ENCODE assay signal across 1 cellular context in the genomic region with DNA sequence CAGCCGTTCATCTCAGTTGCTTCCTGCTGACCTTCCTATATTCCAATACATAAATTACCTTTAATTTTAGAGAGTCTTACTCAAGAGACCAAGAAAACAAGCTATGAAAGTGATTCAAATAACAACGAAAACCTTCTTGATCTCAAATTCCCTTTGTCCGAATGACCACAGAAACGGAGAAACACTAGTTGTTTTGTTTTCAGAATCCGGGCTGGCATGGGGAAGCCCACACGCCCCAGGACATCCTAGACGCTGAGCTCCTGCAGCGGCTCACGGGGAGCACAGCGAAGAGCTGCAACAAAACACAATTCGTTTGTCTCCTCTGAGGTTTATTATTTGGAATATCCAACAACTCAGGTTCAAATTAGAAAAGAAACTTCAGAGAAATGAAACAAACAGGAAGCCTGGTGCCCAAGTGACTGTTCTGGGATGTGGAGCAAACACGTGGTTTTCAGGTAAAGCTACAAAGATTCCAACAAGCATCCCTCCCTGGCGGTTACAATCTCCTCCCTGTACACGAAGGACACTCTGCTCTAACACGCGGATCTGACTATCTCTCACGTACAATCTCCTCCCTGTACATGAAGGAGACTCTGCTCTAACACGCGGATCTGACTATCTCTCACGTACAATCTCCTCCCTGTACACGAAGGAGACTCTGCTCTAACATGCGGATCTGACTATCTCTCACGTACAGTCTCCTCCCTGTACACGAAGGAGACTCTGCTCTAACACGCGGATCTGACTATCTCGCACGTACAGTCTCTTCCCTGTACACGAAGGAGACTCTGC.
TF ChIP-seq lines count a peak whose summit lies in the region.

No MANE protein-coding gene starts in this region.

TF ChIP-seq in K562, 482 proteins besides CTCF, POLR2A, EP300 and RAD21 (continued from another document and continues in another):
- TF ChIP-seq, protein P1, sequence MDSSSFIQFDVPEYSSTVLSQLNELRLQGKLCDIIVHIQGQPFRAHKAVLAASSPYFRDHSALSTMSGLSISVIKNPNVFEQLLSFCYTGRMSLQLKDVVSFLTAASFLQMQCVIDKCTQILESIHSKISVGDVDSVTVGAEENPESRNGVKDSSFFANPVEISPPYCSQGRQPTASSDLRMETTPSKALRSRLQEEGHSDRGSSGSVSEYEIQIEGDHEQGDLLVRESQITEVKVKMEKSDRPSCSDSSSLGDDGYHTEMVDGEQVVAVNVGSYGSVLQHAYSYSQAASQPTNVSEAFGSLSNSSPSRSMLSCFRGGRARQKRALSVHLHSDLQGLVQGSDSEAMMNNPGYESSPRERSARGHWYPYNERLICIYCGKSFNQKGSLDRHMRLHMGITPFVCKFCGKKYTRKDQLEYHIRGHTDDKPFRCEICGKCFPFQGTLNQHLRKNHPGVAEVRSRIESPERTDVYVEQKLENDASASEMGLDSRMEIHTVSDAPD (CRISPR knock-in tag; IDR thresholded peaks at IDR 0.05) = no peak
- TF ChIP-seq GATAD2B (IDR thresholded peaks at IDR 0.05; ENCODE audit: borderline replicate concordance) = no peak
- no peak for TF ChIP-seq RBM14 (IDR thresholded peaks at IDR 0.05; ENCODE audit: borderline replicate concordance, insufficient read depth, low read depth, low read length)
- no peak for TF ChIP-seq PHF21A (IDR thresholded peaks at IDR 0.05; ENCODE audit: borderline replicate concordance, low read depth)
- no peak for TF ChIP-seq YBX1 (IDR thresholded peaks at IDR 0.05)
- TF ChIP-seq ZNF589 (CRISPR knock-in tag; IDR thresholded peaks at IDR 0.05; ENCODE audit: low read depth) = 0 out of 2 replicates have a peak, but pooled peaks have one; percentile 3
- peak; percentile 38; the same call in 1 of the 2 replicates for TF ChIP-seq L3MBTL2 (IDR thresholded peaks at IDR 0.05)
- TF ChIP-seq FOXA1 (IDR thresholded peaks at IDR 0.05; ENCODE audit: borderline replicate concordance) = no peak
- TF ChIP-seq, protein P2, sequence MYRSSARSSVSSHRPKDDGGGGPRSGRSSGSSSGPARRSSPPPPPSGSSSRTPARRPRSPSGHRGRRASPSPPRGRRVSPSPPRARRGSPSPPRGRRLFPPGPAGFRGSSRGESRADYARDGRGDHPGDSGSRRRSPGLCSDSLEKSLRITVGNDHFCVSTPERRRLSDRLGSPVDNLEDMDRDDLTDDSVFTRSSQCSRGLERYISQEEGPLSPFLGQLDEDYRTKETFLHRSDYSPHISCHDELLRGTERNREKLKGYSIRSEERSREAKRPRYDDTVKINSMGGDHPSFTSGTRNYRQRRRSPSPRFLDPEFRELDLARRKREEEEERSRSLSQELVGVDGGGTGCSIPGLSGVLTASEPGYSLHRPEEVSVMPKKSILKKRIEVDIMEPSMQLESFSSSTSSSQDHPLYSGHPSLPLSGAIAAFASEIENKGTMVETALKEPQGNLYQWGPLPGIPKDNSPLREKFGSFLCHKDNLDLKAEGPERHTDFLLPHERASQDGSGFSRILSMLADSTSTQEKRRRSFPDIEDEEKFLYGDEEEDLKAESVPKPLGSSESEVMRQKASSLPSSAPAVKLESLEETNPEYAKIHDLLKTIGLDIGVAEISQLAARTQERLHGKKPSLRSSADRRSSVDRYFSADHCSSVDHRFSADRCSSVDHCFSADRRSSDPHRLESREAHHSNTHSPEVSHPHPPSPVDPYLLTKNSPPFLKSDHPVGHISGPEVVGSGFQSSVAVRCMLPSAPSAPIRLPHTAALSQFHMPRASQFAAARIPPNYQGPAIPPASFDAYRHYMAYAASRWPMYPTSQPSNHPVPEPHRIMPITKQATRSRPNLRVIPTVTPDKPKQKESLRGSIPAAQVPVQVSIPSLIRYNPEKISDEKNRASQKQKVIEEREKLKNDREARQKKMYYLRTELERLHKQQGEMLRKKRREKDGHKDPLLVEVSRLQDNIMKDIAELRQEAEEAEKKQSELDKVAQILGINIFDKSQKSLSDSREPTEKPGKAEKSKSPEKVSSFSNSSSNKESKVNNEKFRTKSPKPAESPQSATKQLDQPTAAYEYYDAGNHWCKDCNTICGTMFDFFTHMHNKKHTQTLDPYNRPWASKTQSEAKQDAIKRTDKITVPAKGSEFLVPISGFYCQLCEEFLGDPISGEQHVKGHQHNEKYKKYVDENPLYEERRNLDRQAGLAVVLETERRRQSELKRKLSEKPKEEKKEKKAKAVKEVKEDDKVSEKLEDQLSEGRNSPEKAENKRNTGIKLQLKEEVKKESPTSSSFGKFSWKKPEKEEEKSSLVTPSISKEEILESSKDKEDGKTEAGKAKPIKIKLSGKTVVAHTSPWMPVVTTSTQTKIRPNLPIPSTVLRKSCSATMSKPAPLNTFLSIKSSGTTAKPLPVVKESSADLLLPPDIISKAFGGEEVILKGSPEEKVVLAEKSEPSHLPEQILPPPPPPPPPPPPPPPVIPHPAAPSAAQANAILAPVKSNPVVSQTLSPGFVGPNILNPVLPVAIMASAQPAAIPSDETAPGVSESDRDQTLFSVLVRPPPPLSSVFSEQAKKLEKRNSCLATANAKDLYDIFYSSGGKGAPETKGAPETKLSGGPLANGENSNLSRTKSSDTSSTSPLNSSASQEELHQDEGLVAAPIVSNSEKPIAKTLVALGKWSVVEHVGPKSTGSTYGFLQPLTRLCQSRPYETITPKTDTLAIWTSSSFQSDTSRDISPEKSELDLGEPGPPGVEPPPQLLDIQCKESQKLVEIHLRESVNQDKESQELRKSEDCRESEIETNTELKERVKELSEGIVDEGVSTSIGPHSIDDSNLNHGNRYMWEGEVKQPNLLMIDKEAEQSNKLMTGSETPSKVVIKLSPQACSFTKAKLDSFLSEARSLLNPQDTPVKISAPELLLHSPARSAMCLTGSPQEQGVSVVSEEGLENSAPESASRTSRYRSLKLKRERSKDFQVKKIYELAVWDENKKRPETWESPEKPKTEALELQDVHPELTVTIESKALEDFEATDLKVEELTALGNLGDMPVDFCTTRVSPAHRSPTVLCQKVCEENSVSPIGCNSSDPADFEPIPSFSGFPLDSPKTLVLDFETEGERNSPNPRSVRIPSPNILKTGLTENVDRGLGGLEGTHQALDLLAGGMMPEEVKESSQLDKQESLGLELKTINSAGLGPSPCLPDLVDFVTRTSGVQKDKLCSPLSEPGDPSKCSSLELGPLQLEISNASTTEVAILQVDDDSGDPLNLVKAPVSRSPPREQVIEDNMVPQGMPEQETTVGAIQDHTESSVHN (IDR thresholded peaks at IDR 0.05; ENCODE audit: borderline replicate concordance in 1 of 2, low read depth in 1 of 2) = no peak
- no peak for TF ChIP-seq SMARCA4 (IDR thresholded peaks at IDR 0.05)
- TF ChIP-seq ZNF584 (CRISPR knock-in tag; IDR thresholded peaks at IDR 0.05; ENCODE audit: low read depth) = no peak
- TF ChIP-seq, protein P3, sequence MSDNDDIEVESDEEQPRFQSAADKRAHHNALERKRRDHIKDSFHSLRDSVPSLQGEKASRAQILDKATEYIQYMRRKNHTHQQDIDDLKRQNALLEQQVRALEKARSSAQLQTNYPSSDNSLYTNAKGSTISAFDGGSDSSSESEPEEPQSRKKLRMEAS (CRISPR knock-in tag; IDR thresholded peaks at IDR 0.05) = peak; percentile 77
- TF ChIP-seq, protein P4, sequence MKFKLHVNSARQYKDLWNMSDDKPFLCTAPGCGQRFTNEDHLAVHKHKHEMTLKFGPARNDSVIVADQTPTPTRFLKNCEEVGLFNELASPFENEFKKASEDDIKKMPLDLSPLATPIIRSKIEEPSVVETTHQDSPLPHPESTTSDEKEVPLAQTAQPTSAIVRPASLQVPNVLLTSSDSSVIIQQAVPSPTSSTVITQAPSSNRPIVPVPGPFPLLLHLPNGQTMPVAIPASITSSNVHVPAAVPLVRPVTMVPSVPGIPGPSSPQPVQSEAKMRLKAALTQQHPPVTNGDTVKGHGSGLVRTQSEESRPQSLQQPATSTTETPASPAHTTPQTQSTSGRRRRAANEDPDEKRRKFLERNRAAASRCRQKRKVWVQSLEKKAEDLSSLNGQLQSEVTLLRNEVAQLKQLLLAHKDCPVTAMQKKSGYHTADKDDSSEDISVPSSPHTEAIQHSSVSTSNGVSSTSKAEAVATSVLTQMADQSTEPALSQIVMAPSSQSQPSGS (CRISPR knock-in tag; IDR thresholded peaks at IDR 0.05) = no peak
- TF ChIP-seq POU5F1 (IDR thresholded peaks at IDR 0.05; ENCODE audit: borderline replicate concordance, low read depth, low read length, partially characterized antibody) = no peak
- no peak for TF ChIP-seq BHLHE40 (IDR thresholded peaks at IDR 0.05; ENCODE audit: low read length)
- TF ChIP-seq CBFA2T3 (IDR thresholded peaks at IDR 0.05) = no peak
- TF ChIP-seq, protein P5, sequence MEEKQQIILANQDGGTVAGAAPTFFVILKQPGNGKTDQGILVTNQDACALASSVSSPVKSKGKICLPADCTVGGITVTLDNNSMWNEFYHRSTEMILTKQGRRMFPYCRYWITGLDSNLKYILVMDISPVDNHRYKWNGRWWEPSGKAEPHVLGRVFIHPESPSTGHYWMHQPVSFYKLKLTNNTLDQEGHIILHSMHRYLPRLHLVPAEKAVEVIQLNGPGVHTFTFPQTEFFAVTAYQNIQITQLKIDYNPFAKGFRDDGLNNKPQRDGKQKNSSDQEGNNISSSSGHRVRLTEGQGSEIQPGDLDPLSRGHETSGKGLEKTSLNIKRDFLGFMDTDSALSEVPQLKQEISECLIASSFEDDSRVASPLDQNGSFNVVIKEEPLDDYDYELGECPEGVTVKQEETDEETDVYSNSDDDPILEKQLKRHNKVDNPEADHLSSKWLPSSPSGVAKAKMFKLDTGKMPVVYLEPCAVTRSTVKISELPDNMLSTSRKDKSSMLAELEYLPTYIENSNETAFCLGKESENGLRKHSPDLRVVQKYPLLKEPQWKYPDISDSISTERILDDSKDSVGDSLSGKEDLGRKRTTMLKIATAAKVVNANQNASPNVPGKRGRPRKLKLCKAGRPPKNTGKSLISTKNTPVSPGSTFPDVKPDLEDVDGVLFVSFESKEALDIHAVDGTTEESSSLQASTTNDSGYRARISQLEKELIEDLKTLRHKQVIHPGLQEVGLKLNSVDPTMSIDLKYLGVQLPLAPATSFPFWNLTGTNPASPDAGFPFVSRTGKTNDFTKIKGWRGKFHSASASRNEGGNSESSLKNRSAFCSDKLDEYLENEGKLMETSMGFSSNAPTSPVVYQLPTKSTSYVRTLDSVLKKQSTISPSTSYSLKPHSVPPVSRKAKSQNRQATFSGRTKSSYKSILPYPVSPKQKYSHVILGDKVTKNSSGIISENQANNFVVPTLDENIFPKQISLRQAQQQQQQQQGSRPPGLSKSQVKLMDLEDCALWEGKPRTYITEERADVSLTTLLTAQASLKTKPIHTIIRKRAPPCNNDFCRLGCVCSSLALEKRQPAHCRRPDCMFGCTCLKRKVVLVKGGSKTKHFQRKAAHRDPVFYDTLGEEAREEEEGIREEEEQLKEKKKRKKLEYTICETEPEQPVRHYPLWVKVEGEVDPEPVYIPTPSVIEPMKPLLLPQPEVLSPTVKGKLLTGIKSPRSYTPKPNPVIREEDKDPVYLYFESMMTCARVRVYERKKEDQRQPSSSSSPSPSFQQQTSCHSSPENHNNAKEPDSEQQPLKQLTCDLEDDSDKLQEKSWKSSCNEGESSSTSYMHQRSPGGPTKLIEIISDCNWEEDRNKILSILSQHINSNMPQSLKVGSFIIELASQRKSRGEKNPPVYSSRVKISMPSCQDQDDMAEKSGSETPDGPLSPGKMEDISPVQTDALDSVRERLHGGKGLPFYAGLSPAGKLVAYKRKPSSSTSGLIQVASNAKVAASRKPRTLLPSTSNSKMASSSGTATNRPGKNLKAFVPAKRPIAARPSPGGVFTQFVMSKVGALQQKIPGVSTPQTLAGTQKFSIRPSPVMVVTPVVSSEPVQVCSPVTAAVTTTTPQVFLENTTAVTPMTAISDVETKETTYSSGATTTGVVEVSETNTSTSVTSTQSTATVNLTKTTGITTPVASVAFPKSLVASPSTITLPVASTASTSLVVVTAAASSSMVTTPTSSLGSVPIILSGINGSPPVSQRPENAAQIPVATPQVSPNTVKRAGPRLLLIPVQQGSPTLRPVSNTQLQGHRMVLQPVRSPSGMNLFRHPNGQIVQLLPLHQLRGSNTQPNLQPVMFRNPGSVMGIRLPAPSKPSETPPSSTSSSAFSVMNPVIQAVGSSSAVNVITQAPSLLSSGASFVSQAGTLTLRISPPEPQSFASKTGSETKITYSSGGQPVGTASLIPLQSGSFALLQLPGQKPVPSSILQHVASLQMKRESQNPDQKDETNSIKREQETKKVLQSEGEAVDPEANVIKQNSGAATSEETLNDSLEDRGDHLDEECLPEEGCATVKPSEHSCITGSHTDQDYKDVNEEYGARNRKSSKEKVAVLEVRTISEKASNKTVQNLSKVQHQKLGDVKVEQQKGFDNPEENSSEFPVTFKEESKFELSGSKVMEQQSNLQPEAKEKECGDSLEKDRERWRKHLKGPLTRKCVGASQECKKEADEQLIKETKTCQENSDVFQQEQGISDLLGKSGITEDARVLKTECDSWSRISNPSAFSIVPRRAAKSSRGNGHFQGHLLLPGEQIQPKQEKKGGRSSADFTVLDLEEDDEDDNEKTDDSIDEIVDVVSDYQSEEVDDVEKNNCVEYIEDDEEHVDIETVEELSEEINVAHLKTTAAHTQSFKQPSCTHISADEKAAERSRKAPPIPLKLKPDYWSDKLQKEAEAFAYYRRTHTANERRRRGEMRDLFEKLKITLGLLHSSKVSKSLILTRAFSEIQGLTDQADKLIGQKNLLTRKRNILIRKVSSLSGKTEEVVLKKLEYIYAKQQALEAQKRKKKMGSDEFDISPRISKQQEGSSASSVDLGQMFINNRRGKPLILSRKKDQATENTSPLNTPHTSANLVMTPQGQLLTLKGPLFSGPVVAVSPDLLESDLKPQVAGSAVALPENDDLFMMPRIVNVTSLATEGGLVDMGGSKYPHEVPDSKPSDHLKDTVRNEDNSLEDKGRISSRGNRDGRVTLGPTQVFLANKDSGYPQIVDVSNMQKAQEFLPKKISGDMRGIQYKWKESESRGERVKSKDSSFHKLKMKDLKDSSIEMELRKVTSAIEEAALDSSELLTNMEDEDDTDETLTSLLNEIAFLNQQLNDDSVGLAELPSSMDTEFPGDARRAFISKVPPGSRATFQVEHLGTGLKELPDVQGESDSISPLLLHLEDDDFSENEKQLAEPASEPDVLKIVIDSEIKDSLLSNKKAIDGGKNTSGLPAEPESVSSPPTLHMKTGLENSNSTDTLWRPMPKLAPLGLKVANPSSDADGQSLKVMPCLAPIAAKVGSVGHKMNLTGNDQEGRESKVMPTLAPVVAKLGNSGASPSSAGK (IDR thresholded peaks at IDR 0.05) = peak; percentile 48
- TF ChIP-seq TEAD2 (tag; IDR thresholded peaks at IDR 0.05) = no peak
- no peak for TF ChIP-seq RFX1 (IDR thresholded peaks at IDR 0.05)
- TF ChIP-seq TBL1XR1 (IDR thresholded peaks at IDR 0.05; ENCODE audit: low read length in 2 of 2) = no peak
- no peak for TF ChIP-seq NCOR1 (IDR thresholded peaks at IDR 0.05)
- TF ChIP-seq MYNN (IDR thresholded peaks at IDR 0.05) = no peak
- no peak for TF ChIP-seq MYNN (CRISPR knock-in tag; IDR thresholded peaks at IDR 0.05)
- no peak for TF ChIP-seq DMBX1 (CRISPR knock-in tag; IDR thresholded peaks at IDR 0.05; ENCODE audit: borderline replicate concordance)
